In genomic region chr2:38045811-38046210, GRCh38 we compare ENCODE assay signal across 29 cellular contexts. TPM values are rescaled to one million over a fixed set of nuclear protein-coding genes. Genes with fewer than 3 reads are reported as not detected.
"Had no signal": no experiment of that assay in that cellular context is flagged by ENCODE, and none has a peak within 500 bp of the region (broad histone marks: within the 10 kb centered on the region; RNA-seq: fewer than 3 reads in every experiment).

No MANE protein-coding gene starts in this region.

- H3K36me3 ChIP-seq: breast epithelium, SJCRH30, WERI-Rb-1 had no signal

- H3K4me3 Mint-ChIP-seq: activated CD4-positive, alpha-beta memory T cell treated with anti-CD3 and anti-CD28 coated beads, Interleukin-2, amount 10 ng/mL, durations not matched to agents 7 days and 5 days; activated CD8-positive, alpha-beta memory T cell treated with anti-CD3 and anti-CD28 coated beads, Interleukin-2, amount 10 ng/mL, durations not matched to agents 7 days and 5 days; activated naive CD4-positive, alpha-beta T cell treated with anti-CD3 and anti-CD28 coated beads, Interleukin-2, amount 10 ng/mL, durations not matched to agents 7 days and 5 days; activated naive CD8-positive, alpha-beta T cell; activated naive CD8-positive, alpha-beta T cell treated with anti-CD3 and anti-CD28 coated beads, Interleukin-2, amount 50 U/mL, for 24 hours had no signal

- DNase-seq: activated CD4-positive, alpha-beta memory T cell treated with anti-CD3 and anti-CD28 coated beads, Interleukin-2, amount 10 ng/mL, durations not matched to agents 7 days and 5 days; activated CD4-positive, alpha-beta T cell treated with anti-CD3 and anti-CD28 coated beads for 1 hour; activated CD4-positive, alpha-beta T cell treated with anti-CD3 and anti-CD28 coated beads for 48 hours; activated CD4-positive, CD25-positive, alpha-beta regulatory T cell; activated CD8-positive, alpha-beta memory T cell treated with anti-CD3 and anti-CD28 coated beads for 24 hours; activated CD8-positive, alpha-beta memory T cell treated with anti-CD3 and anti-CD28 coated beads, Interleukin-2, amount 10 ng/mL, durations not matched to agents 7 days and 5 days; activated CD8-positive, alpha-beta memory T cell treated with anti-CD3 and anti-CD28 coated beads, Interleukin-2, amount 50 U/mL, for 48 hours; activated effector memory CD4-positive, alpha-beta T cell treated with Interleukin-2 at 50 U/mL for 16 hours; activated naive CD4-positive, alpha-beta T cell treated with anti-CD3 and anti-CD28 coated beads, Interleukin-2, amount 10 ng/mL, durations not matched to agents 7 days and 5 days; activated naive CD8-positive, alpha-beta T cell treated with anti-CD3 and anti-CD28 coated beads, Interleukin-2, amount 50 U/mL, for 24 hours; activated T-cell treated with anti-CD3 and anti-CD28 coated beads, Interleukin-2, amount 50 U/mL, for 48 hours; amniotic stem cell; aorta; NCI-H1105; NCI-H1417 treated with DMSO at 0.1 percent for 48 hours; NCI-H187 treated with DMSO at 0.1 percent for 48 hours; NCI-H2081; NCI-H2171 treated with DMSO at 0.1 percent for 48 hours; NCI-H2227 treated with DMSO at 0.1 percent for 48 hours; NCI-H446 treated with DMSO at 0.1 percent for 48 hours; NCI-H524; SHP77; SJCRH30; T1000; WERI-Rb-1 had no signal

- H3K9me3 Mint-ChIP-seq: activated CD4-positive, alpha-beta memory T cell treated with anti-CD3 and anti-CD28 coated beads, Interleukin-2, amount 10 ng/mL, durations not matched to agents 7 days and 5 days; activated naive CD4-positive, alpha-beta T cell treated with anti-CD3 and anti-CD28 coated beads, Interleukin-2, amount 10 ng/mL, durations not matched to agents 7 days and 5 days; activated naive CD8-positive, alpha-beta T cell treated with anti-CD3 and anti-CD28 coated beads, Interleukin-2, amount 50 U/mL, for 24 hours had no signal

- H3K4me1 ChIP-seq: breast epithelium, SJCRH30 had no signal

- H3K4me1 Mint-ChIP-seq: activated CD4-positive, alpha-beta memory T cell treated with anti-CD3 and anti-CD28 coated beads, Interleukin-2, amount 10 ng/mL, durations not matched to agents 7 days and 5 days; activated CD8-positive, alpha-beta memory T cell treated with anti-CD3 and anti-CD28 coated beads, Interleukin-2, amount 10 ng/mL, durations not matched to agents 7 days and 5 days; activated naive CD4-positive, alpha-beta T cell treated with anti-CD3 and anti-CD28 coated beads, Interleukin-2, amount 10 ng/mL, durations not matched to agents 7 days and 5 days; activated naive CD8-positive, alpha-beta T cell treated with anti-CD3 and anti-CD28 coated beads, Interleukin-2, amount 50 U/mL, for 24 hours had no signal

- H3K27ac ChIP-seq: breast epithelium, SJCRH30, SK-N-MC, WERI-Rb-1 had no signal

- ATAC-seq: activated CD8-positive, alpha-beta memory T cell treated with anti-CD3 and anti-CD28 coated beads, Interleukin-2, amount 10 ng/mL, durations not matched to agents 7 days and 5 days; activated naive CD8-positive, alpha-beta T cell treated with anti-CD3 and anti-CD28 coated beads, Interleukin-2, amount 50 U/mL, for 24 hours; Panc1 had no signal

- H3K36me3 Mint-ChIP-seq: activated CD8-positive, alpha-beta memory T cell treated with anti-CD3 and anti-CD28 coated beads, Interleukin-2, amount 10 ng/mL, durations not matched to agents 7 days and 5 days; activated naive CD4-positive, alpha-beta T cell treated with anti-CD3 and anti-CD28 coated beads, Interleukin-2, amount 10 ng/mL, durations not matched to agents 7 days and 5 days had no signal

- H3K4me3 ChIP-seq: breast epithelium, SJCRH30, SK-N-MC had no signal

- H3K27me3 ChIP-seq: breast epithelium had no signal

- H3K9me3 ChIP-seq: breast epithelium, SJCRH30 had no signal

- H3K27ac Mint-ChIP-seq: activated CD4-positive, alpha-beta memory T cell treated with anti-CD3 and anti-CD28 coated beads, Interleukin-2, amount 10 ng/mL, durations not matched to agents 7 days and 5 days; activated CD8-positive, alpha-beta memory T cell treated with anti-CD3 and anti-CD28 coated beads, Interleukin-2, amount 10 ng/mL, durations not matched to agents 7 days and 5 days; activated naive CD4-positive, alpha-beta T cell treated with anti-CD3 and anti-CD28 coated beads, Interleukin-2, amount 10 ng/mL, durations not matched to agents 7 days and 5 days; activated naive CD8-positive, alpha-beta T cell; activated naive CD8-positive, alpha-beta T cell treated with anti-CD3 and anti-CD28 coated beads, Interleukin-2, amount 50 U/mL, for 24 hours had no signal

RNA-seq across cellular contexts. Expression of gene CYP1B1, which starts 30.1 kb away (rescaled TPM):
- total RNA-seq: SJCRH30 had no signal
